In the genomic region with DNA sequence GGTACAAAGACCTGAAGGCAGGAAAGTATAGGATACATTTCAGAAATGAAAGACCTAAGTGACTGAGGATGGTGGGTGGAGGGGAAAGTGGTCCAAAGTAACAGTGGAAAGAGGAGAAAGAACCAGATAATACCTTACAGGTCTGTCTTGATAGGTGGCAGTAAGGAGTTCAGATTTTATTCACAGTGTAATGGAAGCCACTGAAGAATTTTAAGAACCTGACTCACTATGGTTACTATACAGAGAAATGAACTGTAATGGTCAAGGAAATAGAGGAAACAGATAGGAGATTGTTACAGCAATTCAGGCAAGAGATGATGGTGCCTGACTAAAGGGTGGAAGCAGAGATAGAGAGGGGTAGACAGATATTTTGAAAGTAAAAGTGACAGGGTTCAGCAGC, we compare ENCODE assay signal across 22 cellular contexts. TPM values are rescaled to one million over a fixed set of nuclear protein-coding genes. Genes with fewer than 3 reads are reported as not detected.
A peak's percentile ranks its signal among the peaks of the same experiment; 100 is the strongest.
DNase-seq lines count a peak whose midpoint lies in the region; ATAC-seq, FAIRE-seq and TF ChIP-seq lines count a peak whose summit lies in the region.
"Had no signal": no experiment of that assay in that cellular context is flagged by ENCODE, and none has a peak within 500 bp of the region (broad histone marks: within the 10 kb centered on the region; RNA-seq: fewer than 3 reads in every experiment).

No MANE protein-coding gene starts in this region.

- no peak for TF ChIP-seq CTCF in choroid plexus epithelial cell (conservative IDR thresholded peaks at IDR 0.05; ENCODE audit: low read depth, low read length)
- TF ChIP-seq CTCF in omental fat pad (IDR thresholded peaks at IDR 0.05), result no peak

- ATAC-seq in omental fat pad (ENCODE audit: low FRiP score) (peak; percentile 26), HG02885 (IDR thresholded peaks at IDR 0.05; ENCODE audit: poor library complexity, unreplicated experiment) (no peak)
- ATAC-seq: activated CD4-positive, alpha-beta T cell treated with anti-CD3 and anti-CD28 coated beads for 36 hours had no signal

- no peak overlapping the region for H3K4me3 ChIP-seq in choroid plexus epithelial cell (ENCODE audit: low read depth, low read length)
- H3K4me3 ChIP-seq: esophagus muscularis mucosa, testis had no signal

- peak; percentile 46 for FAIRE-seq in GM18507 (lab: Jason Lieb, UNC)

- no peak for TF ChIP-seq POLR2A in erythroblast (IDR thresholded peaks at IDR 0.05; ENCODE audit: low read length)

- DNase-seq in GM18507 (ENCODE audit: extremely low spot score, insufficient read length, low read depth) (no peak), NCI-H69 (lab: John Stamatoyannopoulos, UW) (peak; percentile 19), choroid plexus epithelial cell (ENCODE audit: low read depth) (peak; percentile 5), omental fat pad (ENCODE audit: low spot score) (no peak), erythroblast (lab: John Stamatoyannopoulos, UW) (no peak), Ammon's horn (ENCODE audit: low spot score) (no peak)
- DNase-seq in activated T-cell treated with anti-CD3 and anti-CD28 coated beads, Interleukin-2, amount 50 U/mL, for 48 hours, result no peak
- DNase-seq: activated CD4-positive, alpha-beta T cell treated with anti-CD3 and anti-CD28 coated beads for 36 hours; activated CD8-positive, alpha-beta memory T cell treated with anti-CD3 and anti-CD28 coated beads, Interleukin-2, amount 50 U/mL, for 48 hours; activated naive CD4-positive, alpha-beta T cell treated with anti-CD3 and anti-CD28 coated beads for 36 hours; AML-193; head of caudate nucleus; islet precursor cell; Kasumi-1; NCI-H1417 treated with DMSO at 0.1 percent for 48 hours; nucleus accumbens; SHP77 treated with DMSO at 0.1 percent for 48 hours; stimulated activated CD4-positive, alpha-beta T cell treated with anti-CD3 and anti-CD28 coated beads, Interleukin-4, amount 100 ng/mL, for 24 hours; stimulated activated CD8-positive, alpha-beta memory T cell treated with anti-CD3 and anti-CD28 coated beads, Interleukin-4, amount 100 ng/mL, for 48 hours; testis had no signal

RNA-seq across cellular contexts. Expression of gene EPB41L4A, which starts 46.5 kb away (rescaled TPM):
- 10 to 100 TPM; 17.8 to 64.3 (median 22.0) TPM for total RNA-seq in omental fat pad
- total RNA-seq: activated naive CD4-positive, alpha-beta T cell treated with anti-CD3 and anti-CD28 coated beads for 36 hours had no signal

Comparison
In these comparisons a context has a peak if more than half of its experiments do, and no peak if none do; other contexts are left out.
1. DNase-seq: peak in NCI-H69 (single experiment) and choroid plexus epithelial cell (single experiment); none in GM18507 (single experiment), omental fat pad (single experiment), erythroblast (0 of 2), Ammon's horn (single experiment) and activated T-cell treated with anti-CD3 and anti-CD28 coated beads, Interleukin-2, amount 50 U/mL, for 48 hours (0 of 2).